Comparison of ENCODE assay signal across 9 cellular contexts in the genomic region with DNA sequence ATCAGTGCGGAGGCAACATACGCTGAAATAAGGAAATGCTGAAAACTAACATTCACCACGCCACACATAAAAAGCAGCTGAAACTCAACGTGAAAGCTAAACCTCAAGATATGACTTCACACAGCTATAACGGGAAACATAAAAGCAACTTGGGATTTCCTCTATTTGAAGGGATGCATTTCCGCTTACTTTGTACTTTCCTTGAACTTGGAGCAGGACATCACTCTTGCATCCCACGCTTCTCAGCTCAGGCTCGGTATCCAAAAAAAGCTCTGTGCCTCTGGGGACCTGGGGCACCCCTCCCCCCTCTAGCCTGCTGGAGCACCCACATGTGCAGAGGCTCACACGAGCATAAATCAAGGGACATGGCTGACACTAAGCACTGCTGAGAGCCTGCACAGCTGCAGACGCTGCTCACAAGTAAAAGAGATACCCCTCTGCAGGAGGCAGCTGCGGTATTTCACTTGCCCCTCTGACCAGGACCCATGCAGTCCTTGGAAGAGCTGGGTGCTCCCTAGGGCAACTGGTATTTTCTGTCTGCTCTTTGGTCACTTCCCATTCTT. TPM values are rescaled to one million over a fixed set of nuclear protein-coding genes. Genes with fewer than 3 reads are reported as not detected.
DNase-seq lines count a peak whose midpoint lies in the region; ATAC-seq and TF ChIP-seq lines count a peak whose summit lies in the region.
"Had no signal": no experiment of that assay in that cellular context is flagged by ENCODE, and none has a peak within 500 bp of the region (broad histone marks: within the 10 kb centered on the region; RNA-seq: fewer than 3 reads in every experiment).

No MANE protein-coding gene starts in this region.

- H3K4me1 ChIP-seq in GM23338 (ENCODE audit: insufficient read depth) = peaks cover 32% of the 10 kb centered on the region
- peaks cover 48% of the 10 kb centered on the region for H3K4me1 ChIP-seq in MM.1S (ENCODE audit: low read length)
- H3K4me1 ChIP-seq in esophagus muscularis mucosa = peaks cover 43 to 97% (median 96%) of the 10 kb centered on the region in 4 donors
- peaks cover 28% of the 10 kb centered on the region for H3K4me1 ChIP-seq in skeletal muscle satellite cell (ENCODE audit: control insufficient read depth, insufficient read depth, low read length)
- H3K4me1 ChIP-seq in prostate gland (replicated peaks) = no peaks in the 10 kb centered on the region

- H3F3A ChIP-seq in GM23338 (replicated peaks; ENCODE audit: low read depth) (no peaks in the 10 kb centered on the region), MM.1S (ENCODE audit: insufficient read depth, low read length) (peaks cover 41% of the 10 kb centered on the region)

- H3K27me3 ChIP-seq in GM23338 (ENCODE audit: insufficient read depth) (no peaks in the 10 kb centered on the region), MM.1S (replicated peaks; ENCODE audit: insufficient read depth, low read length) (no peaks in the 10 kb centered on the region), esophagus muscularis mucosa (no peaks in the 10 kb centered on the region), skeletal muscle satellite cell (ENCODE audit: control insufficient read depth, insufficient read depth, low read length) (no peaks in the 10 kb centered on the region), prostate gland (replicated peaks; ENCODE audit: insufficient read depth) (no peaks in the 10 kb centered on the region)

- H3K9ac ChIP-seq in MM.1S (ENCODE audit: low read length) = peak overlapping the region; percentile 60
- peak overlapping the region; percentile 25 for H3K9ac ChIP-seq in skeletal muscle satellite cell (ENCODE audit: low read depth, low read length)
- H3K9ac ChIP-seq: parathyroid adenoma had no signal

- no peaks in the 10 kb centered on the region for H3K9me3 Mint-ChIP-seq in GM23338

- no peak for TF ChIP-seq POLR2A in esophagus muscularis mucosa (IDR thresholded peaks at IDR 0.05; ENCODE audit: low read depth)
- TF ChIP-seq POLR2A in prostate gland (IDR thresholded peaks at IDR 0.05) = no peak

- peaks cover 6% of the 10 kb centered on the region for H3K27me3 Mint-ChIP-seq in GM23338 (ENCODE audit: insufficient read depth, low read depth, poor library complexity)

- no peak for TF ChIP-seq CTCF in GM23338 (conservative IDR thresholded peaks at IDR 0.05; ENCODE audit: low read depth in 2 of 2)
- TF ChIP-seq CTCF in MM.1S (IDR thresholded peaks at IDR 0.05; ENCODE audit: low read length) = no peak
- no peak for TF ChIP-seq CTCF in esophagus muscularis mucosa (IDR thresholded peaks at IDR 0.05)
- TF ChIP-seq CTCF in prostate gland (IDR thresholded peaks at IDR 0.05) = no peak

- H3K4me3 ChIP-seq in GM23338 = no peak overlapping the region
- H3K4me3 ChIP-seq in MM.1S (ENCODE audit: low read length) = peak overlapping the region; percentile 52
- peak overlapping the region; percentile 4 to 20 (median 14) for H3K4me3 ChIP-seq in esophagus muscularis mucosa
- peak overlapping the region; percentile 40 for H3K4me3 ChIP-seq in skeletal muscle satellite cell (ENCODE audit: low read length)
- no peak overlapping the region for H3K4me3 ChIP-seq in prostate gland

- H3K9me2 ChIP-seq in GM23338 (ENCODE audit: insufficient read depth) = no peaks in the 10 kb centered on the region
- no peaks in the 10 kb centered on the region for H3K9me2 ChIP-seq in MM.1S (replicated peaks; ENCODE audit: insufficient read depth, low read length)

- 0 out of 3 replicates have a peak overlapping the region, but pooled peaks have one; percentile 11 for H3K4me3 Mint-ChIP-seq in GM23338

- no peaks in the 10 kb centered on the region for H3K36me3 ChIP-seq in GM23338 (ENCODE audit: insufficient read depth)
- H3K36me3 ChIP-seq in MM.1S (replicated peaks; ENCODE audit: insufficient read depth, low read length) = no peaks in the 10 kb centered on the region
- no peaks in the 10 kb centered on the region for H3K36me3 ChIP-seq in esophagus muscularis mucosa
- no peaks in the 10 kb centered on the region for H3K36me3 ChIP-seq in skeletal muscle satellite cell (ENCODE audit: insufficient read depth, low read length)
- H3K36me3 ChIP-seq in prostate gland = no peaks in the 10 kb centered on the region

- H3K79me2 ChIP-seq in GM23338 (replicated peaks; ENCODE audit: insufficient read depth) = peaks cover 99% of the 10 kb centered on the region
- H3K79me2 ChIP-seq in MM.1S (ENCODE audit: low read length) = peaks cover 89% of the 10 kb centered on the region

- peaks cover 24% of the 10 kb centered on the region for H4K20me1 ChIP-seq in GM23338 (replicated peaks; ENCODE audit: insufficient read depth)
- no peaks in the 10 kb centered on the region for H4K20me1 ChIP-seq in MM.1S (ENCODE audit: insufficient read depth, low read length)

- H3K4me2 ChIP-seq in GM23338 (peak overlapping the region; percentile 18; the same call in 1 of the 2 replicates), MM.1S (ENCODE audit: low read depth, low read length) (peak overlapping the region; percentile 88), skeletal muscle satellite cell (ENCODE audit: low read length) (peak overlapping the region; percentile 73)

- 21% methylated on average over 10 of the region's 11 CpGs for WGBS in esophagus muscularis mucosa
- 36% methylated on average over 11 of the region's 11 CpGs for WGBS in prostate gland

- no peak for DNase-seq in GM23338 (ENCODE audit: low spot score)
- DNase-seq in MM.1S = peak; percentile 79
- no peak for DNase-seq in esophagus muscularis mucosa (ENCODE audit: extremely low spot score)
- no peak for DNase-seq in HK-2 (ENCODE audit: unreplicated experiment)
- no peak for DNase-seq in DMS53 treated with DMSO at 0.1 percent for 48 hours (lab: John Stamatoyannopoulos, UW; ENCODE audit: unreplicated experiment)
- DNase-seq in prostate gland (ENCODE audit: low spot score) = no peak

- no peak overlapping the region for H3K27ac ChIP-seq in GM23338 (ENCODE audit: low read depth)
- peak overlapping the region; percentile 89 for H3K27ac ChIP-seq in MM.1S (ENCODE audit: low read length)
- peak overlapping the region; percentile 67 to 75 (median 70) for H3K27ac ChIP-seq in esophagus muscularis mucosa (replicated peaks in 1 of 4)
- H3K27ac ChIP-seq in prostate gland = no peak overlapping the region
- H3K27ac ChIP-seq: parathyroid adenoma had no signal

- H3K36me3 Mint-ChIP-seq in GM23338 (ENCODE audit: low read depth) = no peaks in the 10 kb centered on the region

- intact Hi-C loops in esophagus muscularis mucosa (cut with DNase I) = no loop called here
- intact Hi-C loops in prostate gland (cut with DNase I) = no loop called here

- peak; percentile 73 for ATAC-seq in GM18858 (IDR thresholded peaks at IDR 0.05; ENCODE audit: unreplicated experiment)
- peak; percentile 88 for ATAC-seq in GM23338

- no peak for TF ChIP-seq EP300 in esophagus muscularis mucosa (IDR thresholded peaks at IDR 0.05)

- peaks cover 48% of the 10 kb centered on the region for H3K4me1 Mint-ChIP-seq in GM23338

- H3K27ac Mint-ChIP-seq in GM23338 = peak overlapping the region; percentile 8; the same call in 1 of the 2 replicates

- H2AFZ ChIP-seq in GM23338 (no peak overlapping the region), MM.1S (ENCODE audit: low read length) (peak overlapping the region; percentile 0; the same call in 1 of the 2 replicates)
- H2AFZ ChIP-seq: parathyroid adenoma had no signal

- no peaks in the 10 kb centered on the region for H3K9me3 ChIP-seq in MM.1S (replicated peaks; ENCODE audit: insufficient read depth, low read length)
- H3K9me3 ChIP-seq in esophagus muscularis mucosa = no peaks in the 10 kb centered on the region
- no peaks in the 10 kb centered on the region for H3K9me3 ChIP-seq in skeletal muscle satellite cell (replicated peaks; ENCODE audit: low read length)
- no peaks in the 10 kb centered on the region for H3K9me3 ChIP-seq in prostate gland

TF ChIP-seq in GM23338, 12 proteins besides CTCF, POLR2A, EP300 and RAD21:
- TF ChIP-seq EZH2phosphoT487 (IDR thresholded peaks at IDR 0.05; ENCODE audit: unreplicated experiment) = no peak
- TF ChIP-seq, protein P1, sequence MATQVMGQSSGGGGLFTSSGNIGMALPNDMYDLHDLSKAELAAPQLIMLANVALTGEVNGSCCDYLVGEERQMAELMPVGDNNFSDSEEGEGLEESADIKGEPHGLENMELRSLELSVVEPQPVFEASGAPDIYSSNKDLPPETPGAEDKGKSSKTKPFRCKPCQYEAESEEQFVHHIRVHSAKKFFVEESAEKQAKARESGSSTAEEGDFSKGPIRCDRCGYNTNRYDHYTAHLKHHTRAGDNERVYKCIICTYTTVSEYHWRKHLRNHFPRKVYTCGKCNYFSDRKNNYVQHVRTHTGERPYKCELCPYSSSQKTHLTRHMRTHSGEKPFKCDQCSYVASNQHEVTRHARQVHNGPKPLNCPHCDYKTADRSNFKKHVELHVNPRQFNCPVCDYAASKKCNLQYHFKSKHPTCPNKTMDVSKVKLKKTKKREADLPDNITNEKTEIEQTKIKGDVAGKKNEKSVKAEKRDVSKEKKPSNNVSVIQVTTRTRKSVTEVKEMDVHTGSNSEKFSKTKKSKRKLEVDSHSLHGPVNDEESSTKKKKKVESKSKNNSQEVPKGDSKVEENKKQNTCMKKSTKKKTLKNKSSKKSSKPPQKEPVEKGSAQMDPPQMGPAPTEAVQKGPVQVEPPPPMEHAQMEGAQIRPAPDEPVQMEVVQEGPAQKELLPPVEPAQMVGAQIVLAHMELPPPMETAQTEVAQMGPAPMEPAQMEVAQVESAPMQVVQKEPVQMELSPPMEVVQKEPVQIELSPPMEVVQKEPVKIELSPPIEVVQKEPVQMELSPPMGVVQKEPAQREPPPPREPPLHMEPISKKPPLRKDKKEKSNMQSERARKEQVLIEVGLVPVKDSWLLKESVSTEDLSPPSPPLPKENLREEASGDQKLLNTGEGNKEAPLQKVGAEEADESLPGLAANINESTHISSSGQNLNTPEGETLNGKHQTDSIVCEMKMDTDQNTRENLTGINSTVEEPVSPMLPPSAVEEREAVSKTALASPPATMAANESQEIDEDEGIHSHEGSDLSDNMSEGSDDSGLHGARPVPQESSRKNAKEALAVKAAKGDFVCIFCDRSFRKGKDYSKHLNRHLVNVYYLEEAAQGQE (IDR thresholded peaks at IDR 0.05; ENCODE audit: unreplicated experiment) = no peak
- TF ChIP-seq, protein P2, sequence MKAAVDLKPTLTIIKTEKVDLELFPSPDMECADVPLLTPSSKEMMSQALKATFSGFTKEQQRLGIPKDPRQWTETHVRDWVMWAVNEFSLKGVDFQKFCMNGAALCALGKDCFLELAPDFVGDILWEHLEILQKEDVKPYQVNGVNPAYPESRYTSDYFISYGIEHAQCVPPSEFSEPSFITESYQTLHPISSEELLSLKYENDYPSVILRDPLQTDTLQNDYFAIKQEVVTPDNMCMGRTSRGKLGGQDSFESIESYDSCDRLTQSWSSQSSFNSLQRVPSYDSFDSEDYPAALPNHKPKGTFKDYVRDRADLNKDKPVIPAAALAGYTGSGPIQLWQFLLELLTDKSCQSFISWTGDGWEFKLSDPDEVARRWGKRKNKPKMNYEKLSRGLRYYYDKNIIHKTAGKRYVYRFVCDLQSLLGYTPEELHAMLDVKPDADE (IDR thresholded peaks at IDR 0.05) = no peak

RNA-seq across cellular contexts. Expression of a gene that starts 34.2 kb away (rescaled TPM):
- 41.7 and 51.4 TPM in 2 replicates for total RNA-seq in GM23338 (2014; rRNA removed; shearing (Covaris generic))
- polyA plus RNA-seq in GM23338 (2016; fragmentation: Nextera tagmentation; extraction: Ambion mirVana) = 30.1 and 30.2 TPM in 2 replicates
- total RNA-seq in esophagus muscularis mucosa (100 to 1,000 TPM in 3 of 4 donors, 10 to 100 TPM in 1; 98.9 to 122 (median 105) TPM), prostate gland (10 to 100 TPM; 32.0 to 61.9 TPM)
- total RNA-seq in skeletal muscle satellite cell (2012; rRNA removed) = 21.2 and 27.6 TPM in 2 replicates

Comparison
In these comparisons a context has a peak if more than half of its experiments do, and no peak if none do; other contexts are left out.
1. H3K27ac ChIP-seq: peak in MM.1S (single experiment) and esophagus muscularis mucosa (4 of 4); none in GM23338 (single experiment) and prostate gland (0 of 2).
2. H3K4me2 ChIP-seq: peak in every context shown above with its lines; median percentile 88 in MM.1S; 73 in skeletal muscle satellite cell; 18 in GM23338.
3. H3K4me3 ChIP-seq: peak in MM.1S (single experiment), esophagus muscularis mucosa (4 of 4) and skeletal muscle satellite cell (single experiment); none in GM23338 (single experiment) and prostate gland (0 of 2).